22 cellular contexts compared by ENCODE assay signal in genomic region chr1:172273668-172274396, GRCh38.
DNase-seq lines count a peak whose midpoint lies in the region; ATAC-seq and TF ChIP-seq lines count a peak whose summit lies in the region.
"Had no signal": no experiment of that assay in that cellular context is flagged by ENCODE, and none has a peak within 500 bp of the region (broad histone marks: within the 10 kb centered on the region; RNA-seq: fewer than 3 reads in every experiment).

No MANE protein-coding gene starts in this region.

- H3K27ac Mint-ChIP-seq in activated CD4-positive, alpha-beta T cell treated with anti-CD3 and anti-CD28 coated beads for 36 hours = peak overlapping the region; percentile 53
- no peak overlapping the region for H3K27ac Mint-ChIP-seq in Calu3 (ENCODE audit: unreplicated experiment)
- H3K27ac Mint-ChIP-seq: activated CD4-positive, alpha-beta T cell treated with anti-CD3 and anti-CD28 coated beads, Interleukin-2, amount 10 ng/mL, durations not matched to agents 7 days and 5 days; dendritic cell treated with granulocyte-macrophage colony-stimulating factor and Interleukin-4, amounts not matched to agents 40 ng/mL and 50 ng/mL, for 4 days had no signal

- TF ChIP-seq POLR2A in gastroesophageal sphincter (IDR thresholded peaks at IDR 0.05) = no peak

- no TSS peak for BruUV-seq in Panc1 (replicated peaks; lab: Mats Ljungman, UMichigan)
- no TSS peak for BruUV-seq in Calu3 (replicated peaks; lab: Mats Ljungman, UMichigan)

- no peaks in the 10 kb centered on the region for H3K27me3 ChIP-seq in Panc1 (ENCODE audit: control insufficient read depth, insufficient read depth, low read length)
- no peaks in the 10 kb centered on the region for H3K27me3 ChIP-seq in gastroesophageal sphincter
- H3K27me3 ChIP-seq: body of pancreas, tibial nerve had no signal

- H3K36me3 Mint-ChIP-seq in activated CD4-positive, alpha-beta T cell treated with anti-CD3 and anti-CD28 coated beads for 36 hours (ENCODE audit: low read depth) = peaks cover 2% of the 10 kb centered on the region
- H3K36me3 Mint-ChIP-seq in Calu3 (ENCODE audit: insufficient read depth, unreplicated experiment) = no peaks in the 10 kb centered on the region

- H3K4me1 ChIP-seq in Panc1 (ENCODE audit: control insufficient read depth, insufficient read depth, low read length) (peaks cover 19% of the 10 kb centered on the region), gastroesophageal sphincter (peaks cover 0 to 33% (median 5%) of the 10 kb centered on the region in 3 donors)

- TF ChIP-seq EP300 in gastroesophageal sphincter (IDR thresholded peaks at IDR 0.05) = no peak

- 82 to 86% methylated on average over 4 of the region's 4 CpGs for WGBS in gastroesophageal sphincter (ENCODE audit: low coverage in 1 of 2), 2 donors

- intact Hi-C loops in activated CD4-positive, alpha-beta T cell treated with anti-CD3 and anti-CD28 coated beads for 36 hours (cut with DNase I, micrococcal nuclease) = loop anchor here (1.0 to 10.0 kb wide), 5 partner anchors 64 to 441 kb away; no protein-coding TSS in a partner anchor
- intact Hi-C loops in Panc1 (cut with micrococcal nuclease; ENCODE audit: unreplicated experiment) (no loop called here), Calu3 (cut with micrococcal nuclease; ENCODE audit: unreplicated experiment) (no loop called here)

- H3K27me3 Mint-ChIP-seq in activated CD4-positive, alpha-beta T cell treated with anti-CD3 and anti-CD28 coated beads for 36 hours = no peaks in the 10 kb centered on the region
- no peaks in the 10 kb centered on the region for H3K27me3 Mint-ChIP-seq in Calu3 (ENCODE audit: unreplicated experiment)
- H3K27me3 Mint-ChIP-seq: activated CD4-positive, alpha-beta T cell treated with anti-CD3 and anti-CD28 coated beads, Interleukin-2, amount 10 ng/mL, durations not matched to agents 7 days and 5 days; dendritic cell treated with granulocyte-macrophage colony-stimulating factor and Interleukin-4, amounts not matched to agents 40 ng/mL and 50 ng/mL, for 4 days had no signal

- peak overlapping the region; percentile 46; the same call in 1 of the 2 replicates for H3K27ac ChIP-seq in Panc1 (ENCODE audit: low read length)
- no peak overlapping the region for H3K27ac ChIP-seq in gastroesophageal sphincter
- H3K27ac ChIP-seq: tibial nerve had no signal

- DNase-seq in activated CD4-positive, alpha-beta T cell treated with anti-CD3 and anti-CD28 coated beads for 36 hours = peak; percentile 17
- no peak for DNase-seq in activated CD4-positive, alpha-beta T cell treated with anti-CD3 and anti-CD28 coated beads for 1 hour
- peak; percentile 5 for DNase-seq in ELR (ENCODE audit: low read depth)
- DNase-seq in Panc1 (ENCODE audit: low read depth, low spot score) = no peak
- DNase-seq in NCI-H1048 (lab: John Stamatoyannopoulos, UW) = no peak
- DNase-seq in Calu3 = no peak
- no peak for DNase-seq in NCI-H748 (lab: John Stamatoyannopoulos, UW; ENCODE audit: unreplicated experiment)
- DNase-seq: activated CD4-positive, alpha-beta T cell treated with anti-CD3 and anti-CD28 coated beads, Interleukin-2, amount 10 ng/mL, durations not matched to agents 7 days and 5 days; activated gamma-delta T cell; body of pancreas; erythroblast; head of caudate nucleus; midbrain; NCI-H1092 treated with DMSO at 0.1 percent for 48 hours; NCI-H2171 treated with DMSO at 0.1 percent for 48 hours; nucleus accumbens; right cardiac atrium; stimulated activated CD4-positive, alpha-beta T cell treated with anti-CD3 and anti-CD28 coated beads, Interleukin-4, amount 100 ng/mL, for 1 hour had no signal

- H3K4me3 ChIP-seq in Panc1 (ENCODE audit: low read depth in 2 of 2, low read length in 2 of 2) (no peak overlapping the region), gastroesophageal sphincter (no peak overlapping the region)
- H3K4me3 ChIP-seq: body of pancreas, tibial nerve had no signal

- H3K36me3 ChIP-seq in Panc1 (ENCODE audit: control insufficient read depth, insufficient read depth, low read length) (no peaks in the 10 kb centered on the region), gastroesophageal sphincter (no peaks in the 10 kb centered on the region)
- H3K36me3 ChIP-seq: tibial nerve had no signal

- H3K4me3 Mint-ChIP-seq in activated CD4-positive, alpha-beta T cell treated with anti-CD3 and anti-CD28 coated beads for 36 hours = no peak overlapping the region
- H3K4me3 Mint-ChIP-seq in Calu3 (ENCODE audit: low read depth, unreplicated experiment) = no peak overlapping the region
- H3K4me3 Mint-ChIP-seq: activated CD4-positive, alpha-beta T cell treated with anti-CD3 and anti-CD28 coated beads, Interleukin-2, amount 10 ng/mL, durations not matched to agents 7 days and 5 days; dendritic cell treated with granulocyte-macrophage colony-stimulating factor and Interleukin-4, amounts not matched to agents 40 ng/mL and 50 ng/mL, for 4 days had no signal

- H3K9me3 Mint-ChIP-seq in activated CD4-positive, alpha-beta T cell treated with anti-CD3 and anti-CD28 coated beads for 36 hours (ENCODE audit: low read depth) = no peaks in the 10 kb centered on the region
- no peaks in the 10 kb centered on the region for H3K9me3 Mint-ChIP-seq in Calu3 (ENCODE audit: low read depth, unreplicated experiment)
- H3K9me3 Mint-ChIP-seq: dendritic cell treated with granulocyte-macrophage colony-stimulating factor and Interleukin-4, amounts not matched to agents 40 ng/mL and 50 ng/mL, for 4 days had no signal

- TF ChIP-seq CTCF in Panc1 (IDR thresholded peaks at IDR 0.05) (no peak), gastroesophageal sphincter (IDR thresholded peaks at IDR 0.05) (no peak), Calu3 (IDR thresholded peaks at IDR 0.05; ENCODE audit: unreplicated experiment) (no peak)

- peaks cover 29% of the 10 kb centered on the region for H3K4me1 Mint-ChIP-seq in activated CD4-positive, alpha-beta T cell treated with anti-CD3 and anti-CD28 coated beads for 36 hours
- H3K4me1 Mint-ChIP-seq in Calu3 (ENCODE audit: low read depth, unreplicated experiment) = peaks cover 19% of the 10 kb centered on the region

- in situ Hi-C loops in Panc1 (cut with HindIII; ENCODE audit: low pct_unique_long_range_greater_than_20kb, low sequenced_read_pairs) = no loop called here

- peak; percentile 64 for ATAC-seq in activated CD4-positive, alpha-beta T cell treated with anti-CD3 and anti-CD28 coated beads for 36 hours
- ATAC-seq in Panc1 (no peak), gastroesophageal sphincter (peak; percentile 60)
- ATAC-seq: body of pancreas, HCT116 had no signal

- CTCF ChIA-PET in activated CD4-positive, alpha-beta T cell treated with anti-CD3 and anti-CD28 coated beads for 36 hours (lab: Charles Lee) = interaction anchor here (0.6 to 1.2 kb wide), 5 partner anchors 38 to 930 kb away, joined by 3 read pairs; no protein-coding TSS in a partner anchor
- CTCF ChIA-PET in Panc1 (lab: Charles Lee) (no interaction called here), Calu3 (lab: Charles Lee) (no interaction called here)

- POLR2A ChIA-PET in activated CD4-positive, alpha-beta T cell treated with anti-CD3 and anti-CD28 coated beads for 36 hours (lab: Charles Lee) = interaction anchor here (1.2 kb wide), 1 partner anchor 64 kb away, joined by 3 read pairs; no protein-coding TSS in a partner anchor
- POLR2A ChIA-PET in Panc1 (lab: Charles Lee) = no interaction called here

- H3K9me3 ChIP-seq in Panc1 (ENCODE audit: control insufficient read depth, insufficient read depth, low read depth, low read length) = no peaks in the 10 kb centered on the region
- no peaks in the 10 kb centered on the region for H3K9me3 ChIP-seq in gastroesophageal sphincter
- H3K9me3 ChIP-seq: body of pancreas, tibial nerve had no signal

Comparison
In these comparisons a context has a peak if more than half of its experiments do, and no peak if none do; other contexts are left out.
1. DNase-seq: peak in activated CD4-positive, alpha-beta T cell treated with anti-CD3 and anti-CD28 coated beads for 36 hours (single experiment) and ELR (single experiment); none in activated CD4-positive, alpha-beta T cell treated with anti-CD3 and anti-CD28 coated beads for 1 hour (single experiment), Panc1 (single experiment), NCI-H1048 (single experiment), Calu3 (single experiment) and NCI-H748 (single experiment).
2. intact Hi-C loops: an anchor here in activated CD4-positive, alpha-beta T cell treated with anti-CD3 and anti-CD28 coated beads for 36 hours (1.0 to 10.0 kb wide); none called in Panc1 and Calu3.